In the genomic region with DNA sequence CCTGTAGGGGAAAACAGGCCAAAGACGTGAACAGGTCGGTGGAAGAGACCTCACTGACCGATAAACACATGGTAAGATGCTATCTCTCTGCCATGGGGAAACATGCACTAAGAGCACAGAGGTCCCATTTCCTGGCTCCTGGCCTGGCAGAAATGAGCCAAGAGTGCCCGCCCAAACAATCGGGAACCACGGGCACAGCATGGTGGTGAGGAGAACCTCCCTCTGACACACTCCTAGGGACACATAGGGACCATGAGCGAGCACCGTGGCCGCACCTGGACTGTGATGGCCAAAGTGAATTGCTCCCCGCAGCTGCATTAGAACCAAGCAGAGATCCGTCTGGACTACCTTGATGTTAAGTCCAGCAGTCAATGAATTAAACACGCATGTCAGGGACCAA, we compare ENCODE assay signal across 17 cellular contexts. TPM values are rescaled to one million over a fixed set of nuclear protein-coding genes. Genes with fewer than 3 reads are reported as not detected.
DNase-seq lines count a peak whose midpoint lies in the region; ATAC-seq and TF ChIP-seq lines count a peak whose summit lies in the region.
"Had no signal": no experiment of that assay in that cellular context is flagged by ENCODE, and none has a peak within 500 bp of the region (broad histone marks: within the 10 kb centered on the region; RNA-seq: fewer than 3 reads in every experiment).

No MANE protein-coding gene starts in this region.

- H3K9me3 ChIP-seq in BLaER1 (no peaks in the 10 kb centered on the region), Peyer's patch (no peaks in the 10 kb centered on the region), left lung (no peaks in the 10 kb centered on the region), MM.1S (replicated peaks; ENCODE audit: insufficient read depth, low read length) (no peaks in the 10 kb centered on the region)
- H3K9me3 ChIP-seq: gastroesophageal sphincter had no signal

- intact Hi-C loops in left lung (cut with DNase I), result no loop called here

- H3F3A ChIP-seq in MM.1S (ENCODE audit: insufficient read depth, low read length), result no peaks in the 10 kb centered on the region

- no peaks in the 10 kb centered on the region for H3K36me3 Mint-ChIP-seq in stimulated activated effector memory CD8-positive, alpha-beta T cell treated with anti-CD3 and anti-CD28 coated beads, Interleukin-12 subunit alpha, Interleukin-12 subunit beta, amount 100 ng/mL, for 72 hours

- no peaks in the 10 kb centered on the region for H3K9me3 Mint-ChIP-seq in stimulated activated effector memory CD8-positive, alpha-beta T cell treated with anti-CD3 and anti-CD28 coated beads, Interleukin-12 subunit alpha, Interleukin-12 subunit beta, amount 100 ng/mL, for 72 hours
- H3K9me3 Mint-ChIP-seq: activated T-helper 1 cell treated with anti-CD3 and anti-CD28 coated beads, Interleukin-12 subunit alpha, Interleukin-12 subunit beta, Interleukin-2, Interleukin-4 antibody, amounts not matched to agents 30 ng/mL and 10 ng/mL and 1 ng/mL, durations not matched to agents 14 hours and 24 hours and 36 hours; CD4-positive, alpha-beta memory T cell; stimulated activated naive CD8-positive, alpha-beta T cell treated with anti-CD3 and anti-CD28 coated beads, Interleukin-15, amount 100 ng/mL, for 72 hours had no signal

- peaks cover 100% of the 10 kb centered on the region for H3K4me1 ChIP-seq in BLaER1
- peaks cover 0 to 53% (median 9%) of the 10 kb centered on the region in 4 donors for H3K4me1 ChIP-seq in Peyer's patch
- H3K4me1 ChIP-seq in left lung, result peaks cover 13 to 48% of the 10 kb centered on the region in 2 donors
- H3K4me1 ChIP-seq in rectal smooth muscle tissue (ENCODE audit: control insufficient read depth, insufficient read depth, low read length), result peaks cover 32% of the 10 kb centered on the region
- no peaks in the 10 kb centered on the region for H3K4me1 ChIP-seq in MM.1S (ENCODE audit: low read length)

- H3K4me3 Mint-ChIP-seq in stimulated activated effector memory CD8-positive, alpha-beta T cell treated with anti-CD3 and anti-CD28 coated beads, Interleukin-12 subunit alpha, Interleukin-12 subunit beta, amount 100 ng/mL, for 72 hours, result no peak overlapping the region
- H3K4me3 Mint-ChIP-seq: activated T-helper 1 cell treated with anti-CD3 and anti-CD28 coated beads, Interleukin-12 subunit alpha, Interleukin-12 subunit beta, Interleukin-2, Interleukin-4 antibody, amounts not matched to agents 30 ng/mL and 10 ng/mL and 1 ng/mL, durations not matched to agents 14 hours and 24 hours and 36 hours; CD4-positive, alpha-beta memory T cell; stimulated activated naive CD8-positive, alpha-beta T cell treated with anti-CD3 and anti-CD28 coated beads, Interleukin-15, amount 100 ng/mL, for 72 hours had no signal

- H3K27me3 ChIP-seq in BLaER1 (no peaks in the 10 kb centered on the region), Peyer's patch (no peaks in the 10 kb centered on the region), left lung (no peaks in the 10 kb centered on the region), rectal smooth muscle tissue (ENCODE audit: control insufficient read depth, insufficient read depth, low read length) (no peaks in the 10 kb centered on the region), MM.1S (replicated peaks; ENCODE audit: insufficient read depth, low read length) (no peaks in the 10 kb centered on the region)
- H3K27me3 ChIP-seq: gastroesophageal sphincter had no signal

- H3K4me2 ChIP-seq in BLaER1 (peak overlapping the region; percentile 80), MM.1S (ENCODE audit: low read depth, low read length) (no peak overlapping the region)

- H3K9ac ChIP-seq in BLaER1, result no peak overlapping the region
- no peak overlapping the region for H3K9ac ChIP-seq in rectal smooth muscle tissue (ENCODE audit: low read length)
- no peak overlapping the region for H3K9ac ChIP-seq in MM.1S (ENCODE audit: low read length)

- H3K27ac Mint-ChIP-seq in stimulated activated effector memory CD8-positive, alpha-beta T cell treated with anti-CD3 and anti-CD28 coated beads, Interleukin-12 subunit alpha, Interleukin-12 subunit beta, amount 100 ng/mL, for 72 hours, result no peak overlapping the region
- H3K27ac Mint-ChIP-seq: activated T-helper 1 cell treated with anti-CD3 and anti-CD28 coated beads, Interleukin-12 subunit alpha, Interleukin-12 subunit beta, Interleukin-2, Interleukin-4 antibody, amounts not matched to agents 30 ng/mL and 10 ng/mL and 1 ng/mL, durations not matched to agents 14 hours and 24 hours and 36 hours had no signal

- ATAC-seq in left lung (no peak), GM21825 (IDR thresholded peaks at IDR 0.05; ENCODE audit: unreplicated experiment) (no peak), HG02973 (IDR thresholded peaks at IDR 0.05; ENCODE audit: unreplicated experiment) (no peak)
- no peak for ATAC-seq in stimulated activated effector memory CD8-positive, alpha-beta T cell treated with anti-CD3 and anti-CD28 coated beads, Interleukin-12 subunit alpha, Interleukin-12 subunit beta, amount 100 ng/mL, for 72 hours
- ATAC-seq: gastroesophageal sphincter; stimulated activated naive CD8-positive, alpha-beta T cell treated with anti-CD3 and anti-CD28 coated beads, Interleukin-15, amount 100 ng/mL, for 72 hours had no signal

- peaks cover 100% of the 10 kb centered on the region for H3K79me2 ChIP-seq in MM.1S (ENCODE audit: low read length)

- H3K4me3 ChIP-seq in BLaER1 (no peak overlapping the region), Peyer's patch (no peak overlapping the region), left lung (no peak overlapping the region), rectal smooth muscle tissue (ENCODE audit: low read length) (no peak overlapping the region), MM.1S (ENCODE audit: low read length) (no peak overlapping the region)
- H3K4me3 ChIP-seq: gastroesophageal sphincter, PC-9 had no signal

- TF ChIP-seq POLR2A in Peyer's patch (IDR thresholded peaks at IDR 0.05), result no peak

- DNase-seq in Peyer's patch (no peak), left lung (peak; percentile 19 to 45), MM.1S (no peak)
- no peak for DNase-seq in stimulated activated effector memory CD8-positive, alpha-beta T cell treated with anti-CD3 and anti-CD28 coated beads, Interleukin-12 subunit alpha, Interleukin-12 subunit beta, amount 100 ng/mL, for 72 hours (ENCODE audit: low spot score in 2 of 2)
- DNase-seq: activated CD4-positive, CD25-positive, alpha-beta regulatory T cell; NCI-H1694; NCI-H774; occipital lobe; PC-9; stimulated activated naive CD8-positive, alpha-beta T cell treated with anti-CD3 and anti-CD28 coated beads, Interleukin-15, amount 100 ng/mL, for 72 hours had no signal

- H3K36me3 ChIP-seq in BLaER1, result peaks cover 41% of the 10 kb centered on the region
- H3K36me3 ChIP-seq in Peyer's patch, result no peaks in the 10 kb centered on the region
- no peaks in the 10 kb centered on the region for H3K36me3 ChIP-seq in left lung
- H3K36me3 ChIP-seq in rectal smooth muscle tissue (ENCODE audit: control insufficient read depth, insufficient read depth, low read length), result no peaks in the 10 kb centered on the region
- H3K36me3 ChIP-seq in MM.1S (replicated peaks; ENCODE audit: insufficient read depth, low read length), result no peaks in the 10 kb centered on the region
- H3K36me3 ChIP-seq: gastroesophageal sphincter had no signal

- peaks cover 47% of the 10 kb centered on the region for H3K4me1 Mint-ChIP-seq in stimulated activated effector memory CD8-positive, alpha-beta T cell treated with anti-CD3 and anti-CD28 coated beads, Interleukin-12 subunit alpha, Interleukin-12 subunit beta, amount 100 ng/mL, for 72 hours

- H2AFZ ChIP-seq in MM.1S (ENCODE audit: low read length), result no peak overlapping the region
- H2AFZ ChIP-seq: PC-9 had no signal

- peak overlapping the region; percentile 60 for H3K27ac ChIP-seq in BLaER1
- H3K27ac ChIP-seq in Peyer's patch, result peak overlapping the region in 3 of 4 donors; percentile 55 to 62 (median 59)
- no peak overlapping the region for H3K27ac ChIP-seq in left lung
- peak overlapping the region; percentile 70 for H3K27ac ChIP-seq in rectal smooth muscle tissue (ENCODE audit: low read depth, low read length)
- H3K27ac ChIP-seq in MM.1S (ENCODE audit: low read length), result no peak overlapping the region
- H3K27ac ChIP-seq: PC-9 had no signal

- H3K9me2 ChIP-seq in MM.1S (replicated peaks; ENCODE audit: insufficient read depth, low read length), result no peaks in the 10 kb centered on the region

- peaks cover 100% of the 10 kb centered on the region for H4K20me1 ChIP-seq in BLaER1
- peaks cover 25% of the 10 kb centered on the region for H4K20me1 ChIP-seq in MM.1S (ENCODE audit: insufficient read depth, low read length)

- TF ChIP-seq CTCF in Peyer's patch (IDR thresholded peaks at IDR 0.05) (no peak), left lung (IDR thresholded peaks at IDR 0.05) (no peak), MM.1S (IDR thresholded peaks at IDR 0.05; ENCODE audit: low read length) (no peak)

RNA-seq across cellular contexts. Expression of a gene that starts 11.1 kb away (rescaled TPM):
- total RNA-seq in Peyer's patch, result 10 to 100 TPM; 16.5 to 52.0 (median 40.2) TPM
- total RNA-seq in left lung, result 10 to 100 TPM; 30.8 to 38.0 TPM

Comparison
In these comparisons a context has a peak if more than half of its experiments do, and no peak if none do; other contexts are left out.
1. H3K27ac ChIP-seq: peak in BLaER1 (single experiment), Peyer's patch (3 of 4) and rectal smooth muscle tissue (single experiment); none in left lung (0 of 2) and MM.1S (single experiment).
2. DNase-seq: peak in left lung (2 of 2); none in Peyer's patch (0 of 3), stimulated activated effector memory CD8-positive, alpha-beta T cell treated with anti-CD3 and anti-CD28 coated beads, Interleukin-12 subunit alpha, Interleukin-12 subunit beta, amount 100 ng/mL, for 72 hours (0 of 2) and MM.1S (single experiment).